In the genomic region with DNA sequence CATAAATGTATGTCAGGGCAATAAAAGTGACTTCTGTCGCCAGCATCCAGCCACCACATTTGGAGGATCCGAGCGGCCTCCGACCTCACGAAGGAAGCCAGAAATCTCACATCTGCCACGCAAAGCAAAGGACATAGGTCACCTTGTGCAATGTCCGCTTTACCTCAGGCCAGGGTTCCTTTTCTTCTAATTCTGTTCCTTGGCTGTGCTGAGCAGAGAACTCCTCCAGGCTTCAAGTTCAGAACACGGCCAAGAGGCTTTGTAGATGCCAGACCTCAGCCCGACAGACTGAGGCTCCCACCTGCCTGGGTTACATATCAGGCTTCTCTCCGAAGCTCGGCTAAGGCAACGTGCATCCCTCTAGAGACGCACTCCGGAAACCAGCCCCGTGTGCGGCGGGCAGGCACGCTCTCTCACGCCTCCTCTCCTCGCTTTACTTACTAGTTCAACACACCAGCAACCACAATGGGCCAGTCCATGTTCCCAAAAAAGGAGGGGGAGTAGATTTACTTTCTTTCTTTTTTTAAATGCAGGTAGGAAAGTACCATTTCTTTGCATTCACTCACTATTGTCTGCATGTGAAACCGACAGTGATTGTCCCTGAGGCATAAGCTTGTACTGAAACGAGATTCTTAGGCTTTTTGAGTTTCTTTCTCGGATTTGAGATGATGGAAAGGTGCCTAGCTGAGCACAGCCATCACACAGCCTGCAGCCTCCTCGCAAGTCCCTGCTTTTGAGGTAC, we compare ENCODE assay signal across 8 cellular contexts.
A peak's percentile ranks its signal among the peaks of the same experiment; 100 is the strongest.
DNase-seq lines count a peak whose midpoint lies in the region; TF ChIP-seq lines count a peak whose summit lies in the region.

No MANE protein-coding gene starts in this region.

- POLR2A ChIA-PET in OCI-LY7 (lab: Charles Lee), result interaction anchor here (0.6 to 16.1 kb wide), 9 partner anchors 9 to 265 kb away, joined by 3 to 464 read pairs (median 35); no protein-coding TSS in a partner anchor

- TF ChIP-seq CTCF in GM20000 (IDR thresholded peaks at IDR 0.05; ENCODE audit: extremely low read depth, missing control alignments) (no peak), OCI-LY7 (conservative IDR thresholded peaks at IDR 0.05; ENCODE audit: low read length) (no peak)

- peaks cover 48% of the 10 kb centered on the region for H3K79me2 ChIP-seq in OCI-LY7 (ENCODE audit: insufficient read depth, low read depth, low read length)

- peak overlapping the region; percentile 89 for H3K4me3 ChIP-seq in OCI-LY7 (ENCODE audit: low read depth, low read length, poor library complexity, severe bottlenecking)
- H3K4me3 ChIP-seq in neuron (ENCODE audit: low read length), result peak overlapping the region; percentile 86

- no TSS peak for BruUV-seq in OCI-LY7 (replicated peaks; lab: Mats Ljungman, UMichigan)

- peak overlapping the region; percentile 95 for H3K4me2 ChIP-seq in OCI-LY7 (ENCODE audit: low read length)

- no peaks in the 10 kb centered on the region for H3K27me3 ChIP-seq in neuron (ENCODE audit: insufficient read depth, low read length)

- peak; percentile 32 for DNase-seq in COLO829 (ENCODE audit: low spot score)
- peak; percentile 84 for DNase-seq in GM20000 (ENCODE audit: low spot score)
- peak; percentile 95 for DNase-seq in HT-29 (ENCODE audit: low spot score)
- DNase-seq in OCI-LY7 (ENCODE audit: low spot score), result peak; percentile 98
- DNase-seq in activated T-helper 1 cell treated with anti-CD3 and anti-CD28 coated beads, Interleukin-2, amount 50 U/mL, for 16 hours (ENCODE audit: low read depth in 1 of 2, low spot score in 1 of 2), result peak; percentile 73 to 80
- DNase-seq in fibroblast of the conjunctiva (ENCODE audit: low read depth), result peak; percentile 63
- DNase-seq in stromal cell of bone marrow (ENCODE audit: low read depth), result peak; percentile 55

- H3K4me1 ChIP-seq in OCI-LY7 (ENCODE audit: insufficient read depth, low read length, poor library complexity, severe bottlenecking), result peaks cover 35% of the 10 kb centered on the region
- peaks cover 34% of the 10 kb centered on the region for H3K4me1 ChIP-seq in neuron (ENCODE audit: insufficient read depth, low read length)

- H2AFZ ChIP-seq in OCI-LY7 (ENCODE audit: low read length) (peak overlapping the region; percentile 75), neuron (ENCODE audit: low read depth, low read length) (peak overlapping the region; percentile 85)

- CTCF ChIA-PET in OCI-LY7 (lab: Charles Lee; ENCODE audit: unreplicated experiment), result interaction anchor here (0.5 to 2.3 kb wide), 6 partner anchors 9 to 39 kb away, joined by 3 to 11 read pairs (median 4); no protein-coding TSS in a partner anchor

- no peaks in the 10 kb centered on the region for H3K9me3 ChIP-seq in OCI-LY7 (ENCODE audit: low read length)
- no peaks in the 10 kb centered on the region for H3K9me3 ChIP-seq in neuron (ENCODE audit: low read length)

- H3K27ac ChIP-seq in OCI-LY7 (ENCODE audit: low read depth, low read length, poor library complexity, severe bottlenecking), result peak overlapping the region; percentile 91

- peaks cover 38% of the 10 kb centered on the region; the same call in 1 of the 2 replicates for H4K20me1 ChIP-seq in OCI-LY7 (ENCODE audit: insufficient read depth, low read length)

- H3K36me3 ChIP-seq in OCI-LY7 (ENCODE audit: insufficient read depth, low read length) (peaks cover 25% of the 10 kb centered on the region; the same call in 1 of the 2 replicates), neuron (ENCODE audit: insufficient read depth, low read length) (no peaks in the 10 kb centered on the region)

- intact Hi-C loops in OCI-LY7 (cut with micrococcal nuclease; ENCODE audit: unreplicated experiment), result loop anchor here (1.0 to 10.0 kb wide), 5 partner anchors 18 to 672 kb away; a partner anchor contains a TSS

- H3K9me2 ChIP-seq in OCI-LY7 (ENCODE audit: insufficient read depth, low read length), result no peaks in the 10 kb centered on the region

Comparison
In these comparisons a context has a peak if more than half of its experiments do, and no peak if none do; other contexts are left out.
1. Peak in every context shown above with its lines: DNase-seq, H3K4me3 ChIP-seq and H3K27ac ChIP-seq.
2. DNase-seq: peak in every context shown above with its lines; median percentile 98 in OCI-LY7; 95 in HT-29; 84 in GM20000; 76 in activated T-helper 1 cell treated with anti-CD3 and anti-CD28 coated beads, Interleukin-2, amount 50 U/mL, for 16 hours; 63 in fibroblast of the conjunctiva; 55 in stromal cell of bone marrow; 32 in COLO829.